11 cellular contexts compared by ENCODE assay signal in genomic region chr1:221620437-221621384, GRCh38.
A peak's percentile ranks its signal among the peaks of the same experiment; 100 is the strongest.
DNase-seq lines count a peak whose midpoint lies in the region; ATAC-seq and TF ChIP-seq lines count a peak whose summit lies in the region.
"Had no signal": no experiment of that assay in that cellular context is flagged by ENCODE, and none has a peak within 500 bp of the region (broad histone marks: within the 10 kb centered on the region; RNA-seq: fewer than 3 reads in every experiment).

No MANE protein-coding gene starts in this region.

- TF ChIP-seq POLR2A in gastrocnemius medialis (IDR thresholded peaks at IDR 0.05) (no peak), thyroid gland (IDR thresholded peaks at IDR 0.05) (no peak)

- in situ Hi-C loops in gastrocnemius medialis (cut with MboI; ENCODE audit: low sequenced_read_pairs in 4 of 4) = no loop called here

- H3K9me3 ChIP-seq in gastrocnemius medialis (no peaks in the 10 kb centered on the region), thyroid gland (no peaks in the 10 kb centered on the region)
- H3K9me3 ChIP-seq: upper lobe of left lung had no signal

- intact Hi-C loops in gastrocnemius medialis (cut with DNase I; ENCODE audit: low total_unique reads) (no loop called here), thyroid gland (cut with DNase I) (no loop called here)

- H3K27me3 ChIP-seq in gastrocnemius medialis (no peaks in the 10 kb centered on the region), thyroid gland (no peaks in the 10 kb centered on the region)
- H3K27me3 ChIP-seq: upper lobe of left lung had no signal

- no peak for TF ChIP-seq CTCF in cardiac fibroblast (IDR thresholded peaks at IDR 0.05; ENCODE audit: low read depth, low read length)
- TF ChIP-seq CTCF in gastrocnemius medialis (IDR thresholded peaks at IDR 0.05 in 4 of 5, conservative IDR thresholded peaks at IDR 0.05 in 1 of 5) = no peak
- TF ChIP-seq CTCF in thyroid gland (IDR thresholded peaks at IDR 0.05) = no peak

- H3K36me3 ChIP-seq in gastrocnemius medialis = no peaks in the 10 kb centered on the region
- no peaks in the 10 kb centered on the region for H3K36me3 ChIP-seq in thyroid gland
- H3K36me3 ChIP-seq: upper lobe of left lung had no signal

- H3K4me1 ChIP-seq in gastrocnemius medialis (peaks cover 0 to 6% of the 10 kb centered on the region in 2 donors), thyroid gland (no peaks in the 10 kb centered on the region)
- H3K4me1 ChIP-seq: upper lobe of left lung had no signal

- ATAC-seq in gastrocnemius medialis (peak; percentile 89 to 96), GM18519 (IDR thresholded peaks at IDR 0.05; ENCODE audit: low FRiP score, unreplicated experiment) (no peak), GM19463 (IDR thresholded peaks at IDR 0.05; ENCODE audit: unreplicated experiment) (no peak)
- ATAC-seq: K562 had no signal

- H3K27ac ChIP-seq in gastrocnemius medialis = peak overlapping the region in 2 of 4 donors; percentile 9 to 50
- H3K27ac ChIP-seq in thyroid gland = no peak overlapping the region
- H3K27ac ChIP-seq: upper lobe of left lung had no signal

- DNase-seq in NCI-H1436 treated with DMSO at 0.1 percent for 48 hours (lab: John Stamatoyannopoulos, UW) (peak; percentile 32), NCI-H1436 (lab: John Stamatoyannopoulos, UW) (no peak), NCI-H2196 (lab: John Stamatoyannopoulos, UW; ENCODE audit: unreplicated experiment) (peak; percentile 75), cardiac fibroblast (ENCODE audit: low read depth in 2 of 2) (peak; percentile 18 to 19), gastrocnemius medialis (peak in 1 of 2 donors; percentile 29), thyroid gland (no peak)
- DNase-seq: GF-D8, upper lobe of left lung had no signal

- H3K4me3 ChIP-seq in cardiac fibroblast (replicated peaks in 1 of 2; ENCODE audit: low read depth in 2 of 2, low read length in 2 of 2) (no peak overlapping the region), gastrocnemius medialis (no peak overlapping the region), thyroid gland (replicated peaks in 1 of 3) (no peak overlapping the region)
- H3K4me3 ChIP-seq: K562, upper lobe of left lung had no signal

- 69 to 71% methylated on average over 5 of the region's 5 CpGs for WGBS in thyroid gland, 2 donors

Comparison
In these comparisons a context has a peak if more than half of its experiments do, and no peak if none do; other contexts are left out.
1. DNase-seq: peak in NCI-H1436 treated with DMSO at 0.1 percent for 48 hours (single experiment), NCI-H2196 (single experiment) and cardiac fibroblast (2 of 2); none in NCI-H1436 (single experiment) and thyroid gland (0 of 2).
2. ATAC-seq: peak in gastrocnemius medialis (2 of 2); none in GM18519 (single experiment) and GM19463 (single experiment).